In genomic region chr7:33982425-33982786, GRCh38 we compare ENCODE assay signal across 1 cellular context.
TF ChIP-seq lines count a peak whose summit lies in the region.

No MANE protein-coding gene starts in this region.

TF ChIP-seq in H1, 55 proteins besides CTCF, POLR2A, EP300 and RAD21 (continued from another document):
- TF ChIP-seq, protein P1, sequence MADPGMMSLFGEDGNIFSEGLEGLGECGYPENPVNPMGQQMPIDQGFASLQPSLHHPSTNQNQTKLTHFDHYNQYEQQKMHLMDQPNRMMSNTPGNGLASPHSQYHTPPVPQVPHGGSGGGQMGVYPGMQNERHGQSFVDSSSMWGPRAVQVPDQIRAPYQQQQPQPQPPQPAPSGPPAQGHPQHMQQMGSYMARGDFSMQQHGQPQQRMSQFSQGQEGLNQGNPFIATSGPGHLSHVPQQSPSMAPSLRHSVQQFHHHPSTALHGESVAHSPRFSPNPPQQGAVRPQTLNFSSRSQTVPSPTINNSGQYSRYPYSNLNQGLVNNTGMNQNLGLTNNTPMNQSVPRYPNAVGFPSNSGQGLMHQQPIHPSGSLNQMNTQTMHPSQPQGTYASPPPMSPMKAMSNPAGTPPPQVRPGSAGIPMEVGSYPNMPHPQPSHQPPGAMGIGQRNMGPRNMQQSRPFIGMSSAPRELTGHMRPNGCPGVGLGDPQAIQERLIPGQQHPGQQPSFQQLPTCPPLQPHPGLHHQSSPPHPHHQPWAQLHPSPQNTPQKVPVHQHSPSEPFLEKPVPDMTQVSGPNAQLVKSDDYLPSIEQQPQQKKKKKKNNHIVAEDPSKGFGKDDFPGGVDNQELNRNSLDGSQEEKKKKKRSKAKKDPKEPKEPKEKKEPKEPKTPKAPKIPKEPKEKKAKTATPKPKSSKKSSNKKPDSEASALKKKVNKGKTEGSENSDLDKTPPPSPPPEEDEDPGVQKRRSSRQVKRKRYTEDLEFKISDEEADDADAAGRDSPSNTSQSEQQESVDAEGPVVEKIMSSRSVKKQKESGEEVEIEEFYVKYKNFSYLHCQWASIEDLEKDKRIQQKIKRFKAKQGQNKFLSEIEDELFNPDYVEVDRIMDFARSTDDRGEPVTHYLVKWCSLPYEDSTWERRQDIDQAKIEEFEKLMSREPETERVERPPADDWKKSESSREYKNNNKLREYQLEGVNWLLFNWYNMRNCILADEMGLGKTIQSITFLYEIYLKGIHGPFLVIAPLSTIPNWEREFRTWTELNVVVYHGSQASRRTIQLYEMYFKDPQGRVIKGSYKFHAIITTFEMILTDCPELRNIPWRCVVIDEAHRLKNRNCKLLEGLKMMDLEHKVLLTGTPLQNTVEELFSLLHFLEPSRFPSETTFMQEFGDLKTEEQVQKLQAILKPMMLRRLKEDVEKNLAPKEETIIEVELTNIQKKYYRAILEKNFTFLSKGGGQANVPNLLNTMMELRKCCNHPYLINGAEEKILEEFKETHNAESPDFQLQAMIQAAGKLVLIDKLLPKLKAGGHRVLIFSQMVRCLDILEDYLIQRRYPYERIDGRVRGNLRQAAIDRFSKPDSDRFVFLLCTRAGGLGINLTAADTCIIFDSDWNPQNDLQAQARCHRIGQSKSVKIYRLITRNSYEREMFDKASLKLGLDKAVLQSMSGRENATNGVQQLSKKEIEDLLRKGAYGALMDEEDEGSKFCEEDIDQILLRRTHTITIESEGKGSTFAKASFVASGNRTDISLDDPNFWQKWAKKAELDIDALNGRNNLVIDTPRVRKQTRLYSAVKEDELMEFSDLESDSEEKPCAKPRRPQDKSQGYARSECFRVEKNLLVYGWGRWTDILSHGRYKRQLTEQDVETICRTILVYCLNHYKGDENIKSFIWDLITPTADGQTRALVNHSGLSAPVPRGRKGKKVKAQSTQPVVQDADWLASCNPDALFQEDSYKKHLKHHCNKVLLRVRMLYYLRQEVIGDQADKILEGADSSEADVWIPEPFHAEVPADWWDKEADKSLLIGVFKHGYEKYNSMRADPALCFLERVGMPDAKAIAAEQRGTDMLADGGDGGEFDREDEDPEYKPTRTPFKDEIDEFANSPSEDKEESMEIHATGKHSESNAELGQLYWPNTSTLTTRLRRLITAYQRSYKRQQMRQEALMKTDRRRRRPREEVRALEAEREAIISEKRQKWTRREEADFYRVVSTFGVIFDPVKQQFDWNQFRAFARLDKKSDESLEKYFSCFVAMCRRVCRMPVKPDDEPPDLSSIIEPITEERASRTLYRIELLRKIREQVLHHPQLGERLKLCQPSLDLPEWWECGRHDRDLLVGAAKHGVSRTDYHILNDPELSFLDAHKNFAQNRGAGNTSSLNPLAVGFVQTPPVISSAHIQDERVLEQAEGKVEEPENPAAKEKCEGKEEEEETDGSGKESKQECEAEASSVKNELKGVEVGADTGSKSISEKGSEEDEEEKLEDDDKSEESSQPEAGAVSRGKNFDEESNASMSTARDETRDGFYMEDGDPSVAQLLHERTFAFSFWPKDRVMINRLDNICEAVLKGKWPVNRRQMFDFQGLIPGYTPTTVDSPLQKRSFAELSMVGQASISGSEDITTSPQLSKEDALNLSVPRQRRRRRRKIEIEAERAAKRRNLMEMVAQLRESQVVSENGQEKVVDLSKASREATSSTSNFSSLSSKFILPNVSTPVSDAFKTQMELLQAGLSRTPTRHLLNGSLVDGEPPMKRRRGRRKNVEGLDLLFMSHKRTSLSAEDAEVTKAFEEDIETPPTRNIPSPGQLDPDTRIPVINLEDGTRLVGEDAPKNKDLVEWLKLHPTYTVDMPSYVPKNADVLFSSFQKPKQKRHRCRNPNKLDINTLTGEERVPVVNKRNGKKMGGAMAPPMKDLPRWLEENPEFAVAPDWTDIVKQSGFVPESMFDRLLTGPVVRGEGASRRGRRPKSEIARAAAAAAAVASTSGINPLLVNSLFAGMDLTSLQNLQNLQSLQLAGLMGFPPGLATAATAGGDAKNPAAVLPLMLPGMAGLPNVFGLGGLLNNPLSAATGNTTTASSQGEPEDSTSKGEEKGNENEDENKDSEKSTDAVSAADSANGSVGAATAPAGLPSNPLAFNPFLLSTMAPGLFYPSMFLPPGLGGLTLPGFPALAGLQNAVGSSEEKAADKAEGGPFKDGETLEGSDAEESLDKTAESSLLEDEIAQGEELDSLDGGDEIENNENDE (IDR thresholded peaks at IDR 0.05; ENCODE audit: insufficient replicate concordance, low read length), result no peak
- no peak for TF ChIP-seq KDM5A (IDR thresholded peaks at IDR 0.05; ENCODE audit: low read length)
- no peak for TF ChIP-seq POLR2AphosphoS5 (IDR thresholded peaks at IDR 0.05; ENCODE audit: low read depth, low read length)
- TF ChIP-seq, protein P2, sequence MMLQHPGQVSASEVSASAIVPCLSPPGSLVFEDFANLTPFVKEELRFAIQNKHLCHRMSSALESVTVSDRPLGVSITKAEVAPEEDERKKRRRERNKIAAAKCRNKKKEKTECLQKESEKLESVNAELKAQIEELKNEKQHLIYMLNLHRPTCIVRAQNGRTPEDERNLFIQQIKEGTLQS (IDR thresholded peaks at IDR 0.05; ENCODE audit: insufficient read depth, low read depth, low read length), result no peak
- TF ChIP-seq GABPA (IDR thresholded peaks at IDR 0.05; ENCODE audit: borderline replicate concordance, insufficient read depth, low read length), result no peak
- TF ChIP-seq BCL11A (IDR thresholded peaks at IDR 0.05; ENCODE audit: low read depth in 2 of 2, low read length in 2 of 2), result no peak
- TF ChIP-seq, protein P3, sequence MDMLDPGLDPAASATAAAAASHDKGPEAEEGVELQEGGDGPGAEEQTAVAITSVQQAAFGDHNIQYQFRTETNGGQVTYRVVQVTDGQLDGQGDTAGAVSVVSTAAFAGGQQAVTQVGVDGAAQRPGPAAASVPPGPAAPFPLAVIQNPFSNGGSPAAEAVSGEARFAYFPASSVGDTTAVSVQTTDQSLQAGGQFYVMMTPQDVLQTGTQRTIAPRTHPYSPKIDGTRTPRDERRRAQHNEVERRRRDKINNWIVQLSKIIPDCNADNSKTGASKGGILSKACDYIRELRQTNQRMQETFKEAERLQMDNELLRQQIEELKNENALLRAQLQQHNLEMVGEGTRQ (IDR thresholded peaks at IDR 0.05; ENCODE audit: low read length), result no peak
- no peak for TF ChIP-seq ZNF274 (IDR thresholded peaks at IDR 0.05; ENCODE audit: borderline replicate concordance, extremely low read depth, low read length)
- no peak for TF ChIP-seq EGR1 (IDR thresholded peaks at IDR 0.05; ENCODE audit: borderline replicate concordance, low read depth, low read length)
- TF ChIP-seq TBP (IDR thresholded peaks at IDR 0.05; ENCODE audit: low read depth, low read length), result no peak
- no peak for TF ChIP-seq PHF8 (conservative IDR thresholded peaks at IDR 0.05; ENCODE audit: low read depth, low read length)
- no peak for TF ChIP-seq MAX (IDR thresholded peaks at IDR 0.05)
- no peak for TF ChIP-seq ATF2 (IDR thresholded peaks at IDR 0.05; ENCODE audit: low read length)
- TF ChIP-seq SIX5 (IDR thresholded peaks at IDR 0.05; ENCODE audit: low read depth, low read length), result no peak
- TF ChIP-seq FOSL1 (IDR thresholded peaks at IDR 0.05; ENCODE audit: insufficient read depth, low read depth, low read length), result no peak
- no peak for TF ChIP-seq SUZ12 (IDR thresholded peaks at IDR 0.05; ENCODE audit: low read length)
- no peak for TF ChIP-seq SP4 (IDR thresholded peaks at IDR 0.05; ENCODE audit: low read length)
- TF ChIP-seq RFX5 (IDR thresholded peaks at IDR 0.05; ENCODE audit: borderline replicate concordance, low read depth, low read length), result no peak
- TF ChIP-seq SP2 (IDR thresholded peaks at IDR 0.05; ENCODE audit: low read length), result no peak
TF ChIP-seq in H1: peak in this region for 0.
